8 cellular contexts compared by ENCODE assay signal in genomic region chr16:54237-54581, GRCh38. TPM values are rescaled to one million over a fixed set of nuclear protein-coding genes. Genes with fewer than 3 reads are reported as not detected.
A peak's percentile ranks its signal among the peaks of the same experiment; 100 is the strongest.
DNase-seq lines count a peak whose midpoint lies in the region; ATAC-seq and TF ChIP-seq lines count a peak whose summit lies in the region.

No MANE protein-coding gene starts in this region.

- TF ChIP-seq CTCF in CD4-positive, alpha-beta T cell (IDR thresholded peaks at IDR 0.05) = no peak
- TF ChIP-seq CTCF in endothelial cell (IDR thresholded peaks at IDR 0.05; ENCODE audit: unreplicated experiment) = no peak
- TF ChIP-seq CTCF in osteocyte (IDR thresholded peaks at IDR 0.05) = no peak

- H3K36me3 Mint-ChIP-seq in CD4-positive, alpha-beta T cell (ENCODE audit: low read depth) = peaks cover 29% of the 10 kb centered on the region
- H3K36me3 Mint-ChIP-seq in endothelial cell (ENCODE audit: low read depth, unreplicated experiment) (peaks cover 26% of the 10 kb centered on the region), osteocyte (ENCODE audit: unreplicated experiment) (peaks cover 17% of the 10 kb centered on the region)

- intact Hi-C loops in CD4-positive, alpha-beta T cell (cut with DNase I, micrococcal nuclease) = loop anchor here in 1 of 2 experiments (2.0 kb wide), 1 partner anchor 25 kb away; the partner anchor contains the start of gene MPG

- peak overlapping the region; percentile 98 for H3K9ac ChIP-seq in NT2/D1 (ENCODE audit: insufficient read length, low read depth)

- H3K27ac Mint-ChIP-seq in CD4-positive, alpha-beta T cell = no peak overlapping the region
- H3K27ac Mint-ChIP-seq in endothelial cell (ENCODE audit: unreplicated experiment) (no peak overlapping the region), osteocyte (ENCODE audit: unreplicated experiment) (peak overlapping the region; percentile 14)

- H3K4me1 Mint-ChIP-seq in CD4-positive, alpha-beta T cell (ENCODE audit: low read depth) = peaks cover 32% of the 10 kb centered on the region
- peaks cover 8% of the 10 kb centered on the region for H3K4me1 Mint-ChIP-seq in endothelial cell (ENCODE audit: unreplicated experiment)
- H3K4me1 Mint-ChIP-seq in osteocyte (ENCODE audit: unreplicated experiment) = peaks cover 18% of the 10 kb centered on the region

- H3K27ac ChIP-seq in CD4-positive, alpha-beta T cell (ENCODE audit: low read depth, low read length) = no peak overlapping the region

- H3K4me3 Mint-ChIP-seq in CD4-positive, alpha-beta T cell = peak overlapping the region; percentile 94
- peak overlapping the region; percentile 95 for H3K4me3 Mint-ChIP-seq in endothelial cell (ENCODE audit: unreplicated experiment)
- H3K4me3 Mint-ChIP-seq in osteocyte (ENCODE audit: unreplicated experiment) = peak overlapping the region; percentile 97

- CTCF ChIA-PET in CD4-positive, alpha-beta T cell (lab: Charles Lee) = interaction anchor here (2.2 kb wide), 1 partner anchor 42 kb away, joined by 21 read pairs; no protein-coding TSS in a partner anchor

- H3K4me3 ChIP-seq in NT2/D1 (ENCODE audit: insufficient read length, low read depth) = peak overlapping the region; percentile 97

- H3K9me3 Mint-ChIP-seq in CD4-positive, alpha-beta T cell = no peaks in the 10 kb centered on the region
- H3K9me3 Mint-ChIP-seq in endothelial cell (ENCODE audit: unreplicated experiment) (peaks cover 3% of the 10 kb centered on the region), osteocyte (ENCODE audit: unreplicated experiment) (no peaks in the 10 kb centered on the region)

- POLR2A ChIA-PET in CD4-positive, alpha-beta T cell (lab: Charles Lee) = no interaction called here

- H3K27me3 ChIP-seq in CD4-positive, alpha-beta T cell (ENCODE audit: control insufficient read depth, insufficient read depth, low read length) = no peaks in the 10 kb centered on the region
- no peaks in the 10 kb centered on the region for H3K27me3 ChIP-seq in NT2/D1 (ENCODE audit: insufficient read depth, insufficient read length)

- peaks cover 62% of the 10 kb centered on the region for H3K36me3 ChIP-seq in NT2/D1 (ENCODE audit: insufficient read depth, insufficient read length, low read length)

- no peak for ATAC-seq in CD4-positive, alpha-beta T cell (ENCODE audit: poor library complexity)
- ATAC-seq in HG02884 (IDR thresholded peaks at IDR 0.05; ENCODE audit: unreplicated experiment) (no peak), HG02571 (IDR thresholded peaks at IDR 0.05; ENCODE audit: unreplicated experiment) (no peak)

- no peaks in the 10 kb centered on the region for H3K4me1 ChIP-seq in NT2/D1 (ENCODE audit: insufficient read depth, insufficient read length)

- H3K9me3 ChIP-seq in CD4-positive, alpha-beta T cell (ENCODE audit: control insufficient read depth, low read length) = no peaks in the 10 kb centered on the region
- H3K9me3 ChIP-seq in NT2/D1 (ENCODE audit: insufficient read depth, low read length) = no peaks in the 10 kb centered on the region

- no peaks in the 10 kb centered on the region for H3K27me3 Mint-ChIP-seq in CD4-positive, alpha-beta T cell
- H3K27me3 Mint-ChIP-seq in endothelial cell (ENCODE audit: unreplicated experiment) (peaks cover 13% of the 10 kb centered on the region), osteocyte (ENCODE audit: unreplicated experiment) (no peaks in the 10 kb centered on the region)

- DNase-seq in CD4-positive, alpha-beta T cell = no peak
- DNase-seq in NT2/D1 (ENCODE audit: low read depth, low spot score) (no peak), endothelial cell (ENCODE audit: low spot score) (no peak), osteocyte (ENCODE audit: extremely low spot score, unreplicated experiment) (no peak), DMS79 (lab: John Stamatoyannopoulos, UW) (no peak), foreskin melanocyte (no peak)

RNA-seq across cellular contexts. Expression of gene SNRNP25, which starts 0.6 kb away (rescaled TPM):
- 1 to 10 TPM; 4.8 to 5.1 TPM for total RNA-seq in CD4-positive, alpha-beta T cell
- total RNA-seq in endothelial cell (ENCODE audit: unreplicated experiment) (30.6 TPM), osteocyte (28.6 and 30.4 TPM in 2 replicates)

RNA-seq across cellular contexts. Expression of gene POLR3K, which starts 0.8 kb away (rescaled TPM):
- 1 to 10 TPM; 4.1 TPM for total RNA-seq in CD4-positive, alpha-beta T cell
- 11.9 TPM for total RNA-seq in endothelial cell (ENCODE audit: unreplicated experiment)
- 9.9 and 10.3 TPM in 2 replicates for total RNA-seq in osteocyte

RNA-seq across cellular contexts. Expression of gene RHBDF1, which starts 18.2 kb away (rescaled TPM):
- under 1 TPM; 0.33 to 0.34 TPM for total RNA-seq in CD4-positive, alpha-beta T cell
- 60.7 TPM for total RNA-seq in endothelial cell (ENCODE audit: unreplicated experiment)
- 56.8 and 57.6 TPM in 2 replicates for total RNA-seq in osteocyte

RNA-seq across cellular contexts. Expression of gene MPG, which starts 23.8 kb away (rescaled TPM):
- 10 to 100 TPM; 14.1 to 17.1 TPM for total RNA-seq in CD4-positive, alpha-beta T cell
- total RNA-seq in endothelial cell (ENCODE audit: unreplicated experiment) (38.6 TPM), osteocyte (65.9 and 71.6 TPM in 2 replicates)

Comparison
In these comparisons a context has a peak if more than half of its experiments do, and no peak if none do; other contexts are left out.
1. RNA of gene RHBDF1, which starts 18.2 kb away (total RNA-seq): 60.7 TPM in endothelial cell (single experiment) and 56.8 to 57.6 TPM in osteocyte; 0.33 to 0.34 TPM in CD4-positive, alpha-beta T cell; every median in the first group is over 10 times any median in the second.
2. Peak in every context shown above with its lines, with median percentiles within 50 percentile points of each other: H3K4me3 Mint-ChIP-seq.